Comparison of ENCODE assay signal across 29 cellular contexts in the genomic region with DNA sequence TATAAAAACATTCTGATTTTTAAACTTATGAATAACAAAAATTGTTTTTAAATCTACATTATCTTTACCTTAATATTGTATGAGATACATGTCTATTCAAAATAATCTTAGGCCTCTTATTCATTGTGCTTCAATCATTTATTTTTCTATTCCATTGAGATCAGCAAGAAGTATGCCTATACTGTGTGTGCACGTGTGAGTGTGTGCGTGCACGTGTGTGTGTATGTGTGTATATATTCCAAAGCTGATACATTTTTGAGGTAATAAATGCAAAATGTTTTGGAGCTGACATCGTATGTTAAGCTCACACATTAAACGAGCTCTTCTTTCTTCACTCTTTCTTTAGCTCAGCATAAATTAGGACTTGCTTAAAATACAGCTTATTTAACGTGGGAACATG.
"Had no signal": no experiment of that assay in that cellular context is flagged by ENCODE, and none has a peak within 500 bp of the region (broad histone marks: within the 10 kb centered on the region; RNA-seq: fewer than 3 reads in every experiment).

No MANE protein-coding gene starts in this region.

- H3K9me3 ChIP-seq: adrenal gland, ascending aorta, breast epithelium, colonic mucosa, esophagus squamous epithelium, gastroesophageal sphincter had no signal

- H3K27me3 ChIP-seq: adrenal gland, ascending aorta, breast epithelium, cardiac muscle cell, colonic mucosa, esophagus squamous epithelium, gastroesophageal sphincter had no signal

- H3K4me3 ChIP-seq: adrenal gland, ascending aorta, breast epithelium, cardiac muscle cell, colonic mucosa, esophagus squamous epithelium, gastroesophageal sphincter had no signal

- H3K27ac ChIP-seq: adrenal gland, ascending aorta, breast epithelium, cardiac muscle cell, colonic mucosa, epithelial cell of prostate, esophagus squamous epithelium, gastroesophageal sphincter had no signal

- H3K36me3 ChIP-seq: adrenal gland, ascending aorta, breast epithelium, cardiac muscle cell, colonic mucosa, esophagus squamous epithelium, gastroesophageal sphincter had no signal

- DNase-seq: activated CD4-positive, alpha-beta memory T cell treated with anti-CD3 and anti-CD28 coated beads for 36 hours; activated CD4-positive, alpha-beta T cell treated with anti-CD3 and anti-CD28 coated beads for 36 hours; activated CD4-positive, alpha-beta T cell treated with anti-CD3 and anti-CD28 coated beads, Interleukin-2, amount 10 ng/mL, durations not matched to agents 24 days and 14 days; activated CD4-positive, CD25-positive, alpha-beta regulatory T cell; activated CD4-positive, CD25-positive, alpha-beta regulatory T cell treated with anti-CD3 and anti-CD28 coated beads, Interleukin-2, amount 50 U/mL, for 72 hours; activated CD8-positive, alpha-beta memory T cell treated with anti-CD3 and anti-CD28 coated beads, Interleukin-2, amount 10 ng/mL, durations not matched to agents 7 days and 5 days; activated CD8-positive, alpha-beta memory T cell treated with anti-CD3 and anti-CD28 coated beads, Interleukin-2, amount 50 U/mL, for 4 hours; activated CD8-positive, alpha-beta T cell treated with anti-CD3 and anti-CD28 coated beads, Interleukin-2, amount 10 ng/mL, durations not matched to agents 7 days and 5 days; activated effector memory CD4-positive, alpha-beta T cell treated with anti-CD3 and anti-CD28 coated beads, Interleukin-2, amount 50 U/mL, for 16 hours; activated naive CD4-positive, alpha-beta T cell treated with anti-CD3 and anti-CD28 coated beads for 36 hours; activated naive CD8-positive, alpha-beta T cell treated with anti-CD3 and anti-CD28 coated beads for 36 hours; activated naive CD8-positive, alpha-beta T cell treated with anti-CD3 and anti-CD28 coated beads, Interleukin-2, amount 50 U/mL, for 24 hours; activated T-cell treated with anti-CD3 and anti-CD28 coated beads, Interleukin-2, amount 50 U/mL, for 1 hour; activated T-cell treated with anti-CD3 and anti-CD28 coated beads, Interleukin-2, amount 50 U/mL, for 48 hours; adrenal gland; central memory CD4-positive, alpha-beta T cell; cerebellar nuclear complex; colonic mucosa; effector CD8-positive, alpha-beta T cell; esophagus squamous epithelium; foreskin melanocyte; head of caudate nucleus; T-helper 2 cell had no signal

- ATAC-seq: activated CD4-positive, alpha-beta T cell treated with anti-CD3 and anti-CD28 coated beads for 36 hours; activated CD8-positive, alpha-beta memory T cell treated with anti-CD3 and anti-CD28 coated beads, Interleukin-2, amount 10 ng/mL, durations not matched to agents 7 days and 5 days; activated CD8-positive, alpha-beta T cell treated with anti-CD3 and anti-CD28 coated beads, Interleukin-2, amount 10 ng/mL, durations not matched to agents 7 days and 5 days; activated naive CD8-positive, alpha-beta T cell treated with anti-CD3 and anti-CD28 coated beads, Interleukin-2, amount 50 U/mL, for 24 hours; gastroesophageal sphincter had no signal

- H3K4me1 ChIP-seq: adrenal gland, ascending aorta, breast epithelium, colonic mucosa, esophagus squamous epithelium, gastroesophageal sphincter had no signal

- FAIRE-seq: endothelial cell of umbilical vein had no signal
